Comparison of ENCODE assay signal across 8 cellular contexts in genomic region chr10:95133016-95133752, GRCh38.
DNase-seq lines count a peak whose midpoint lies in the region; ATAC-seq and TF ChIP-seq lines count a peak whose summit lies in the region.

No MANE protein-coding gene starts in this region.

- H3K36me3 Mint-ChIP-seq in activated CD4-positive, alpha-beta T cell treated with anti-CD3 and anti-CD28 coated beads, Interleukin-2, amount 10 ng/mL, durations not matched to agents 24 days and 14 days (ENCODE audit: low read depth), result no peaks in the 10 kb centered on the region

- peak; percentile 84 for TF ChIP-seq CTCF in C4-2B (conservative IDR thresholded peaks at IDR 0.05)

- no peak overlapping the region for H3K27ac Mint-ChIP-seq in activated CD4-positive, alpha-beta T cell treated with anti-CD3 and anti-CD28 coated beads, Interleukin-2, amount 10 ng/mL, durations not matched to agents 24 days and 14 days

- H3K4me1 Mint-ChIP-seq in activated CD4-positive, alpha-beta T cell treated with anti-CD3 and anti-CD28 coated beads, Interleukin-2, amount 10 ng/mL, durations not matched to agents 24 days and 14 days, result peaks cover 3% of the 10 kb centered on the region

- no peak overlapping the region for H3K27ac ChIP-seq in C4-2B

- H3K9me3 Mint-ChIP-seq in activated CD4-positive, alpha-beta T cell treated with anti-CD3 and anti-CD28 coated beads, Interleukin-2, amount 10 ng/mL, durations not matched to agents 24 days and 14 days, result no peaks in the 10 kb centered on the region

- ATAC-seq in GM19035 (IDR thresholded peaks at IDR 0.05; ENCODE audit: unreplicated experiment), result peak; percentile 90
- peak; percentile 92 for ATAC-seq in HG03175 (IDR thresholded peaks at IDR 0.05; ENCODE audit: unreplicated experiment)

- DNase-seq in NCI-H446 treated with DMSO at 0.1 percent for 48 hours (lab: John Stamatoyannopoulos, UW), result peak; percentile 28
- DNase-seq in activated CD4-positive, alpha-beta T cell treated with anti-CD3 and anti-CD28 coated beads, Interleukin-2, amount 10 ng/mL, durations not matched to agents 24 days and 14 days, result peak; percentile 93
- peak; percentile 51 for DNase-seq in effector CD4-positive, alpha-beta T cell
- DNase-seq in midbrain (lab: John Stamatoyannopoulos, UW), result peak; percentile 45
- peak; percentile 48 for DNase-seq in stimulated activated CD8-positive, alpha-beta memory T cell treated with anti-CD3 and anti-CD28 coated beads, Interleukin-7, amount 100 ng/mL, for 24 hours (ENCODE audit: low read depth)

- intact Hi-C loops in activated CD4-positive, alpha-beta T cell treated with anti-CD3 and anti-CD28 coated beads, Interleukin-2, amount 10 ng/mL, durations not matched to agents 24 days and 14 days (cut with micrococcal nuclease), result loop anchor here (1.0 to 10.0 kb wide), 4 partner anchors 52 to 469 kb away; no protein-coding TSS in a partner anchor

- H3K4me3 Mint-ChIP-seq in activated CD4-positive, alpha-beta T cell treated with anti-CD3 and anti-CD28 coated beads, Interleukin-2, amount 10 ng/mL, durations not matched to agents 24 days and 14 days, result no peak overlapping the region

- peaks cover 4% of the 10 kb centered on the region for H3K27me3 Mint-ChIP-seq in activated CD4-positive, alpha-beta T cell treated with anti-CD3 and anti-CD28 coated beads, Interleukin-2, amount 10 ng/mL, durations not matched to agents 24 days and 14 days

Comparison
In these comparisons a context has a peak if more than half of its experiments do, and no peak if none do; other contexts are left out.
1. DNase-seq: peak in every context shown above with its lines; median percentile 93 in activated CD4-positive, alpha-beta T cell treated with anti-CD3 and anti-CD28 coated beads, Interleukin-2, amount 10 ng/mL, durations not matched to agents 24 days and 14 days; 51 in effector CD4-positive, alpha-beta T cell; 48 in stimulated activated CD8-positive, alpha-beta memory T cell treated with anti-CD3 and anti-CD28 coated beads, Interleukin-7, amount 100 ng/mL, for 24 hours; 45 in midbrain; 28 in NCI-H446 treated with DMSO at 0.1 percent for 48 hours.